In genomic region chr5:107772418-107773310, GRCh38 we compare ENCODE assay signal across 13 cellular contexts.
DNase-seq lines count a peak whose midpoint lies in the region; ATAC-seq, FAIRE-seq and TF ChIP-seq lines count a peak whose summit lies in the region.
"Had no signal": no experiment of that assay in that cellular context is flagged by ENCODE, and none has a peak within 500 bp of the region (broad histone marks: within the 10 kb centered on the region; RNA-seq: fewer than 3 reads in every experiment).

No MANE protein-coding gene starts in this region.

- no peak overlapping the region for H3K27ac ChIP-seq in endothelial cell of umbilical vein (ENCODE audit: insufficient read depth, low read depth, low read length)
- H3K27ac ChIP-seq in OCI-LY7 (ENCODE audit: low read depth, low read length, poor library complexity, severe bottlenecking) = no peak overlapping the region
- H3K27ac ChIP-seq: PC-9 had no signal

- H3K36me3 ChIP-seq in endothelial cell of umbilical vein (ENCODE audit: control insufficient read depth in 2 of 2, extremely low read depth in 1 of 2, insufficient read depth in 2 of 2, low read length in 2 of 2) (no peaks in the 10 kb centered on the region), OCI-LY7 (ENCODE audit: insufficient read depth, low read length) (no peaks in the 10 kb centered on the region)

- FAIRE-seq in endothelial cell of umbilical vein (lab: Jason Lieb, UNC) = no peak

- H3K4me3 ChIP-seq in endothelial cell of umbilical vein (replicated peaks in 1 of 3; ENCODE audit: insufficient read depth in 1 of 3, low read depth in 1 of 3, low read length in 3 of 3) (no peak overlapping the region), OCI-LY7 (ENCODE audit: low read depth, low read length, poor library complexity, severe bottlenecking) (no peak overlapping the region)
- H3K4me3 ChIP-seq: lung, PC-9 had no signal

- H3K9me3 ChIP-seq in endothelial cell of umbilical vein (replicated peaks; ENCODE audit: control insufficient read depth, insufficient read depth, low read length) (no peaks in the 10 kb centered on the region), OCI-LY7 (ENCODE audit: low read length) (no peaks in the 10 kb centered on the region)

- no peak for TF ChIP-seq CTCF in endothelial cell of umbilical vein (IDR thresholded peaks at IDR 0.05; ENCODE audit: extremely low read depth in 1 of 2, insufficient read depth in 1 of 2, low read depth in 1 of 2, low read length in 2 of 2)
- TF ChIP-seq CTCF in OCI-LY7 (conservative IDR thresholded peaks at IDR 0.05; ENCODE audit: low read length) = no peak

- H3K4me1 ChIP-seq in endothelial cell of umbilical vein (ENCODE audit: control insufficient read depth, extremely low read depth, insufficient read depth, low read length) = no peaks in the 10 kb centered on the region
- H3K4me1 ChIP-seq in OCI-LY7 (ENCODE audit: insufficient read depth, low read length, poor library complexity, severe bottlenecking) = no peaks in the 10 kb centered on the region

- CTCF ChIA-PET in endothelial cell of umbilical vein (lab: Charles Lee) = interaction anchor here (1.4 kb wide), 1 partner anchor 16 kb away, joined by 3 read pairs; no protein-coding TSS in a partner anchor
- CTCF ChIA-PET in OCI-LY7 (lab: Charles Lee; ENCODE audit: unreplicated experiment) = no interaction called here

- peaks cover 0 to 1% of the 10 kb centered on the region in 2 experiments for H3K27me3 ChIP-seq in endothelial cell of umbilical vein (ENCODE audit: control insufficient read depth in 2 of 2, insufficient read depth in 2 of 2, low read length in 2 of 2)

- DNase-seq in NCI-H1436 (lab: John Stamatoyannopoulos, UW) (peak; percentile 29), NCI-H526 treated with DMSO at 0.1 percent for 48 hours (lab: John Stamatoyannopoulos, UW) (peak; percentile 27), endothelial cell of umbilical vein (ENCODE audit: low read depth, low spot score) (peak; percentile 39), myocyte (ENCODE audit: low read depth) (peak; percentile 40), DMS153 treated with DMSO at 0.1 percent for 48 hours (lab: John Stamatoyannopoulos, UW; ENCODE audit: unreplicated experiment) (no peak), OCI-LY7 (ENCODE audit: low spot score) (no peak)
- DNase-seq: activated CD4-positive, alpha-beta memory T cell treated with anti-CD3 and anti-CD28 coated beads, Interleukin-2, amount 10 ng/mL, durations not matched to agents 7 days and 5 days; activated effector memory CD4-positive, alpha-beta T cell treated with Interleukin-2 at 50 U/mL for 16 hours; effector CD8-positive, alpha-beta T cell; NCI-H2081 treated with DMSO at 0.1 percent for 48 hours; PC-9 had no signal

- no peaks in the 10 kb centered on the region for H4K20me1 ChIP-seq in endothelial cell of umbilical vein (replicated peaks; ENCODE audit: control insufficient read depth, extremely low read depth, insufficient read depth, low read length)
- H4K20me1 ChIP-seq in OCI-LY7 (ENCODE audit: insufficient read depth, low read length) = no peaks in the 10 kb centered on the region

- H3K79me2 ChIP-seq in endothelial cell of umbilical vein (ENCODE audit: control insufficient read depth, insufficient read depth, low read length) (no peaks in the 10 kb centered on the region), OCI-LY7 (ENCODE audit: insufficient read depth, low read depth, low read length) (no peaks in the 10 kb centered on the region)

- TF ChIP-seq POLR2A in endothelial cell of umbilical vein (IDR thresholded peaks at IDR 0.05; ENCODE audit: low read depth, low read length) = no peak

- intact Hi-C loops in endothelial cell of umbilical vein (cut with micrococcal nuclease) = no loop called here
- intact Hi-C loops in OCI-LY7 (cut with micrococcal nuclease; ENCODE audit: unreplicated experiment) = no loop called here

- POLR2A ChIA-PET in endothelial cell of umbilical vein (lab: Charles Lee) = no interaction called here
- POLR2A ChIA-PET in OCI-LY7 (lab: Charles Lee) = no interaction called here

- peak overlapping the region; percentile 28 for H2AFZ ChIP-seq in endothelial cell of umbilical vein (ENCODE audit: low read depth, low read length)
- H2AFZ ChIP-seq in OCI-LY7 (ENCODE audit: low read length) = no peak overlapping the region
- H2AFZ ChIP-seq: PC-9 had no signal

- ATAC-seq in GM21576 (IDR thresholded peaks at IDR 0.05; ENCODE audit: unreplicated experiment) = no peak

- H3K9ac ChIP-seq in endothelial cell of umbilical vein (replicated peaks; ENCODE audit: extremely low read depth, insufficient read depth, low read length) = no peak overlapping the region

- no peak overlapping the region for H3K4me2 ChIP-seq in endothelial cell of umbilical vein (ENCODE audit: insufficient read depth, low read length)
- no peak overlapping the region for H3K4me2 ChIP-seq in OCI-LY7 (ENCODE audit: low read length)
- H3K4me2 ChIP-seq: PC-9 had no signal

- no peaks in the 10 kb centered on the region for H3K9me2 ChIP-seq in OCI-LY7 (ENCODE audit: insufficient read depth, low read length)

- no peaks in the 10 kb centered on the region for H3K9me1 ChIP-seq in endothelial cell of umbilical vein (replicated peaks; ENCODE audit: control insufficient read depth, extremely low read depth, insufficient read depth, low read length)

- dilution Hi-C loops in endothelial cell of umbilical vein (cut with MboI; ENCODE audit: extremely low pct_ligation_motif_present, low sequenced_read_pairs) = no loop called here

- BruUV-seq in endothelial cell of umbilical vein (replicated peaks; lab: Mats Ljungman, UMichigan) (no TSS peak), OCI-LY7 (replicated peaks; lab: Mats Ljungman, UMichigan) (no TSS peak)

TF ChIP-seq in endothelial cell of umbilical vein, 7 proteins besides CTCF, POLR2A, EP300 and RAD21:
- no peak for TF ChIP-seq GATA2 (IDR thresholded peaks at IDR 0.05; ENCODE audit: insufficient read depth, insufficient read length, low read depth, low read length)
- TF ChIP-seq MYC (IDR thresholded peaks at IDR 0.05; ENCODE audit: low read depth, low read length) = no peak
- no peak for TF ChIP-seq JUN (IDR thresholded peaks at IDR 0.05; ENCODE audit: borderline replicate concordance, insufficient read depth, insufficient read length, low read depth)
- TF ChIP-seq EZH2 (IDR thresholded peaks at IDR 0.05; ENCODE audit: borderline replicate concordance, low read depth, low read length, severe bottlenecking) = no peak
- TF ChIP-seq FOS (IDR thresholded peaks at IDR 0.05; ENCODE audit: borderline replicate concordance, insufficient read depth, low read length) = no peak
- no peak for TF ChIP-seq MAX (IDR thresholded peaks at IDR 0.05; ENCODE audit: insufficient read depth, insufficient read length)
- TF ChIP-seq POLR2AphosphoS5 (IDR thresholded peaks at IDR 0.05; ENCODE audit: insufficient read depth, low read depth, low read length) = no peak

Comparison
In these comparisons a context has a peak if more than half of its experiments do, and no peak if none do; other contexts are left out.
1. DNase-seq: peak in NCI-H1436 (single experiment), NCI-H526 treated with DMSO at 0.1 percent for 48 hours (single experiment), endothelial cell of umbilical vein (single experiment) and myocyte (single experiment); none in DMS153 treated with DMSO at 0.1 percent for 48 hours (single experiment) and OCI-LY7 (single experiment).